8 cellular contexts compared by ENCODE assay signal in the genomic region with DNA sequence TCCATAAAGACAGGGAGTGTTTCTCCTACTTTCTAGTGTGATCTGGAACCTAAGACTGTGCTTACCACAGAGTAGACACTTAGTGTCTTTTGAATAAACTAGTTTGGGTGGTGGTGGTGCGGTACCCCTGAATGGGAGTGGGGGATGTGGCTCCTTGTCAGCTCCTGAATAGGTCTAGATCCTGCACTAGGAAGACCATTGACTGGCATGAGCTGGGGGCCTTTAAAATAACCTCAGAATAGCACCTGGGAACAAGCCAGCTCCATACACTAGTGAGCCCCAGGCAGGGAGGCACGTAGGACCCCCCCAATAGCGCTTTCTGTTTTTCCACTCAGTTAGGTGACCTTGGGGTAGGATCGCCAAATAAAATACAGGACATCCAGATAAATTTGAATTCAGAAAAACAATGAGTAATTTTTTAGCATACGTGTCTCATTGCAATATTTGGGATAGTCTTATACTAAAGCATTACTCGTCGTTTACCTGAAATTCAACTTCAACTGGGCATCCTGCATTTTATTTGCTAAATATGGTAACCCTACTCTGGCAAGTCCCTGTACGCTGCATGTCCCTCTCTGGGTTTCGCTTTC. TPM values are rescaled to one million over a fixed set of nuclear protein-coding genes. Genes with fewer than 3 reads are reported as not detected.
DNase-seq lines count a peak whose midpoint lies in the region; ATAC-seq and TF ChIP-seq lines count a peak whose summit lies in the region.

No MANE protein-coding gene starts in this region.

- H3K9me3 ChIP-seq in heart left ventricle = no peaks in the 10 kb centered on the region
- no peaks in the 10 kb centered on the region for H3K9me3 ChIP-seq in uterus

- H3K4me1 ChIP-seq in heart left ventricle = peaks cover 2 to 28% (median 18%) of the 10 kb centered on the region in 12 donors
- peaks cover 0 to 7% of the 10 kb centered on the region in 2 donors for H3K4me1 ChIP-seq in uterus

- H3K27ac Mint-ChIP-seq in MCF 10A (ENCODE audit: low read depth, unreplicated experiment) (peak overlapping the region; percentile 97), mesothelial cell of epicardium (peak overlapping the region; percentile 95)

- POLR2A ChIA-PET in MCF 10A (lab: Yijun Ruan, JAX) = interaction anchor here (0.6 to 1.9 kb wide), 12 partner anchors 11 to 363 kb away, joined by 3 to 13 read pairs (median 4); a partner anchor contains a TSS

- peaks cover 11% of the 10 kb centered on the region for H3K36me3 Mint-ChIP-seq in MCF 10A (ENCODE audit: insufficient read depth, unreplicated experiment)
- H3K36me3 Mint-ChIP-seq in mesothelial cell of epicardium = peaks cover 3% of the 10 kb centered on the region

- H3K4me1 Mint-ChIP-seq in MCF 10A (ENCODE audit: insufficient read depth, unreplicated experiment) = peaks cover 30% of the 10 kb centered on the region
- peaks cover 17% of the 10 kb centered on the region for H3K4me1 Mint-ChIP-seq in mesothelial cell of epicardium

- no peaks in the 10 kb centered on the region for H3K27me3 Mint-ChIP-seq in MCF 10A (ENCODE audit: insufficient read depth, unreplicated experiment)
- H3K27me3 Mint-ChIP-seq in mesothelial cell of epicardium (ENCODE audit: low read depth) = peaks cover 3% of the 10 kb centered on the region

- H3K27me3 ChIP-seq in heart left ventricle (no peaks in the 10 kb centered on the region), uterus (no peaks in the 10 kb centered on the region)

- 26 to 42% (median 30%) methylated on average over 9 of the region's 9 CpGs for WGBS in heart left ventricle, 4 donors

- TF ChIP-seq POLR2A in heart left ventricle (IDR thresholded peaks at IDR 0.05) = no peak
- no peak for TF ChIP-seq POLR2A in uterus (IDR thresholded peaks at IDR 0.05)

- H3K27ac ChIP-seq in heart left ventricle = peak overlapping the region; percentile 72 to 92 (median 84)
- H3K27ac ChIP-seq in uterus = peak overlapping the region; percentile 81 to 91

- ATAC-seq in heart left ventricle (no peak), Right ventricle myocardium inferior (no peak), HG03521 (IDR thresholded peaks at IDR 0.05; ENCODE audit: unreplicated experiment) (no peak), HG02798 (IDR thresholded peaks at IDR 0.05; ENCODE audit: poor library complexity, unreplicated experiment) (no peak)

- TF ChIP-seq CTCF in heart left ventricle (IDR thresholded peaks at IDR 0.05) (no peak), MCF 10A (IDR thresholded peaks at IDR 0.05; ENCODE audit: unreplicated experiment) (no peak), mesothelial cell of epicardium (IDR thresholded peaks at IDR 0.05; ENCODE audit: unreplicated experiment) (no peak), uterus (IDR thresholded peaks at IDR 0.05) (no peak)

- CTCF ChIA-PET in MCF 10A (lab: Yijun Ruan, JAX) = interaction anchor here (0.6 to 2.3 kb wide), 30 partner anchors 9 to 827 kb away, joined by 3 to 18 read pairs (median 4); a partner anchor contains a TSS

- H3K4me3 Mint-ChIP-seq in MCF 10A (ENCODE audit: unreplicated experiment) (peak overlapping the region; percentile 95), mesothelial cell of epicardium (peak overlapping the region; percentile 90)

- intact Hi-C loops in heart left ventricle (cut with DNase I) (loop anchor here in 6 of 10 donors (2.0 to 10.0 kb wide), 5 partner anchors 56 to 348 kb away; a partner anchor contains a TSS), Right ventricle myocardium inferior (cut with DNase I) (loop anchor here (2.0 to 5.0 kb wide), 4 partner anchors 26 to 346 kb away; a partner anchor contains a TSS), MCF 10A (cut with micrococcal nuclease) (loop anchor here (5.0 kb wide), 1 partner anchor 56 kb away; a partner anchor contains a TSS), uterus (cut with DNase I; ENCODE audit: low total_unique reads) (no loop called here)

- DNase-seq in heart left ventricle (no peak), Right ventricle myocardium inferior (ENCODE audit: missing footprints) (no peak), MCF 10A (ENCODE audit: unreplicated experiment) (no peak), mesothelial cell of epicardium (ENCODE audit: low spot score in 2 of 2, unreplicated experiment in 2 of 2) (no peak), uterus (no peak), DMS53 treated with DMSO at 0.1 percent for 48 hours (lab: John Stamatoyannopoulos, UW; ENCODE audit: unreplicated experiment) (no peak)

- H3K4me3 ChIP-seq in heart left ventricle (peak overlapping the region; percentile 30 to 93 (median 76)), uterus (peak overlapping the region; percentile 62 to 87)

- H3K36me3 ChIP-seq in heart left ventricle (peaks cover 0 to 4% (median 0%) of the 10 kb centered on the region in 9 donors), uterus (no peaks in the 10 kb centered on the region)

- H3K9me3 Mint-ChIP-seq in MCF 10A (ENCODE audit: unreplicated experiment) (no peaks in the 10 kb centered on the region), mesothelial cell of epicardium (no peaks in the 10 kb centered on the region)

- TSS peak; percentile 82 for BruUV-seq in MCF 10A (replicated peaks; lab: Mats Ljungman, UMichigan)

RNA-seq across cellular contexts. Expression of a gene that starts 45.6 kb away (rescaled TPM):
- total RNA-seq in heart left ventricle (1 to 10 TPM; 1.4 to 5.4 (median 3.1) TPM), Right ventricle myocardium inferior (2.1 TPM), MCF 10A (2022) (1.6 and 4.3 TPM in 2 replicates), mesothelial cell of epicardium (9.6 to 15.1 TPM (median 14.4 TPM) in 3 replicates), uterus (10 to 100 TPM in 2 of 4 donors, 1 to 10 TPM in 2; 1.2 to 16.1 (median 6.9) TPM)
- polyA plus RNA-seq in heart left ventricle = 1 to 10 TPM; 1.3 to 1.4 TPM

RNA-seq across cellular contexts. Expression of a gene that starts 55.3 kb away (rescaled TPM):
- total RNA-seq in heart left ventricle (1 to 10 TPM; 1.9 to 6.1 (median 3.3) TPM), Right ventricle myocardium inferior (2.3 TPM), MCF 10A (2022) (2.4 and 2.8 TPM in 2 replicates), mesothelial cell of epicardium (13.6 to 14.7 TPM (median 13.9 TPM) in 3 replicates), uterus (1 to 10 TPM in 2 of 4 donors, under 1 TPM in 2; 0.26 to 9.4 (median 1.4) TPM)
- 1 to 10 TPM; 1.8 to 3.8 TPM for polyA plus RNA-seq in heart left ventricle
